ENCODE assay signal across 22 cellular contexts in genomic region chr1:18463984-18464664, GRCh38. TPM values are rescaled to one million over a fixed set of nuclear protein-coding genes. Genes with fewer than 3 reads are reported as not detected.
DNase-seq lines count a peak whose midpoint lies in the region; ATAC-seq and TF ChIP-seq lines count a peak whose summit lies in the region.
"Had no signal": no experiment of that assay in that cellular context is flagged by ENCODE, and none has a peak within 500 bp of the region (broad histone marks: within the 10 kb centered on the region; RNA-seq: fewer than 3 reads in every experiment).

No MANE protein-coding gene starts in this region.

- H3K4me1 ChIP-seq in HEK293 (ENCODE audit: control insufficient read depth, insufficient read depth, low read length) (no peaks in the 10 kb centered on the region), PC-9 (replicated peaks; ENCODE audit: insufficient read depth) (peaks cover 21% of the 10 kb centered on the region), left lung (no peaks in the 10 kb centered on the region), stomach (peaks cover 12 to 27% (median 21%) of the 10 kb centered on the region in 4 donors)
- H3K4me1 ChIP-seq: gastroesophageal sphincter, Peyer's patch, right atrium auricular region, thyroid gland had no signal

- 0 out of 2 replicates have a peak overlapping the region, but pooled peaks have one; percentile 16 for H2AFZ ChIP-seq in PC-9

- no peaks in the 10 kb centered on the region for H4K20me1 ChIP-seq in PC-9 (ENCODE audit: insufficient read depth)

- H3K27ac ChIP-seq in HEK293 (ENCODE audit: extremely low read depth, low read depth, low read length) (no peak overlapping the region), PC-9 (peak overlapping the region; percentile 26; the same call in 1 of the 2 replicates), left lung (no peak overlapping the region), stomach (peak overlapping the region; percentile 81 to 95 (median 84))
- H3K27ac ChIP-seq: gastroesophageal sphincter, Peyer's patch, right atrium auricular region had no signal

- BruUV-seq in PC-9 (replicated peaks; lab: Mats Ljungman, UMichigan) = no TSS peak

- H3K9me3 ChIP-seq in HEK293 (ENCODE audit: control insufficient read depth, insufficient read depth, low read depth, low read length) (no peaks in the 10 kb centered on the region), PC-9 (ENCODE audit: insufficient read depth, low read depth) (no peaks in the 10 kb centered on the region), left lung (no peaks in the 10 kb centered on the region), stomach (no peaks in the 10 kb centered on the region)
- H3K9me3 ChIP-seq: gastroesophageal sphincter, Peyer's patch, right atrium auricular region, SK-N-SH, thyroid gland had no signal

- no peaks in the 10 kb centered on the region for H3K36me3 ChIP-seq in HEK293 (ENCODE audit: control insufficient read depth in 2 of 2, insufficient read depth in 1 of 2, low read length in 2 of 2)
- no peaks in the 10 kb centered on the region for H3K36me3 ChIP-seq in PC-9 (ENCODE audit: low read depth)
- no peaks in the 10 kb centered on the region for H3K36me3 ChIP-seq in left lung
- no peaks in the 10 kb centered on the region for H3K36me3 ChIP-seq in stomach
- H3K36me3 ChIP-seq: gastroesophageal sphincter, Peyer's patch, right atrium auricular region, thyroid gland had no signal

- H3K4me2 ChIP-seq in PC-9 = peak overlapping the region; percentile 36
- H3K4me2 ChIP-seq: SK-N-SH had no signal

- TF ChIP-seq EP300 in stomach (IDR thresholded peaks at IDR 0.05) = no peak

- H3K9me2 ChIP-seq in PC-9 (ENCODE audit: insufficient read depth) = no peaks in the 10 kb centered on the region
- H3K9me2 ChIP-seq: SK-N-SH had no signal

- H3K4me3 ChIP-seq in HEK293 (ENCODE audit: low read depth, low read length) (no peak overlapping the region), PC-9 (no peak overlapping the region), left lung (no peak overlapping the region), stomach (no peak overlapping the region)
- H3K4me3 ChIP-seq: gastroesophageal sphincter, Peyer's patch, right atrium auricular region, thyroid gland had no signal

- POLR2A ChIA-PET in HEK293 (lab: Yijun Ruan, JAX) (no interaction called here), PC-9 (lab: Charles Lee; ENCODE audit: unreplicated experiment) (no interaction called here)

- intact Hi-C loops in PC-9 (cut with micrococcal nuclease; ENCODE audit: unreplicated experiment) = no loop called here
- intact Hi-C loops in left lung (cut with DNase I) = no loop called here
- intact Hi-C loops in stomach (cut with DNase I; ENCODE audit: low total_unique reads) = no loop called here

- no peaks in the 10 kb centered on the region for H3K27me3 ChIP-seq in PC-9 (ENCODE audit: insufficient read depth, low read depth)
- H3K27me3 ChIP-seq in left lung = peaks cover 0 to 13% of the 10 kb centered on the region in 2 donors
- peaks cover 0 to 32% (median 0%) of the 10 kb centered on the region in 3 donors for H3K27me3 ChIP-seq in stomach
- H3K27me3 ChIP-seq: Peyer's patch, right atrium auricular region, thyroid gland had no signal

- no peak for DNase-seq in PC-9
- no peak for DNase-seq in left lung
- DNase-seq in stomach = peak; percentile 65
- no peak for DNase-seq in amygdala (lab: John Stamatoyannopoulos, UW)
- DNase-seq in NCI-H187 treated with DMSO at 0.1 percent for 48 hours (lab: John Stamatoyannopoulos, UW) = no peak
- DNase-seq in inferior parietal cortex (ENCODE audit: extremely low spot score) = no peak
- DNase-seq: activated CD8-positive, alpha-beta memory T cell treated with anti-CD3 and anti-CD28 coated beads for 24 hours; activated naive CD8-positive, alpha-beta T cell treated with anti-CD3 and anti-CD28 coated beads, Interleukin-2, amount 10 ng/mL, durations not matched to agents 7 days and 5 days; AML-193; COR-L47; left cardiac atrium; NCI-H1092 treated with DMSO at 0.1 percent for 48 hours; NCI-H2107; NCI-H82; Peyer's patch; SK-N-SH; stimulated activated CD4-positive, alpha-beta T cell treated with anti-CD3 and anti-CD28 coated beads, Interleukin-15, amount 100 ng/mL, for 24 hours; T-helper 9 cell had no signal

- ATAC-seq in left lung = peak; percentile 89
- ATAC-seq: gastroesophageal sphincter had no signal

- H3K79me2 ChIP-seq in PC-9 (ENCODE audit: low read depth) = no peaks in the 10 kb centered on the region

- TF ChIP-seq CTCF in HEK293 (tag by site-specific recombination; IDR thresholded peaks at IDR 0.05) (no peak), PC-9 (conservative IDR thresholded peaks at IDR 0.05) (no peak), left lung (IDR thresholded peaks at IDR 0.05) (no peak), stomach (IDR thresholded peaks at IDR 0.05) (no peak)

- no peaks in the 10 kb centered on the region for H3F3A ChIP-seq in PC-9 (ENCODE audit: insufficient read depth, low read depth)

- TF ChIP-seq POLR2A in stomach (IDR thresholded peaks at IDR 0.05) = no peak

- CTCF ChIA-PET in HEK293 (lab: Yijun Ruan, JAX) (no interaction called here), PC-9 (lab: Charles Lee) (no interaction called here)

- WGBS in stomach, 5 donors = 52 to 65% (median 59%) methylated on average over 6 of the region's 6 CpGs

TF ChIP-seq in HEK293, 187 proteins besides CTCF, POLR2A, EP300 and RAD21:
- TF ChIP-seq SCRT2 (tag by site-specific recombination; IDR thresholded peaks at IDR 0.05) = peak; percentile 32; the same call in 1 of the 2 replicates
- no peak for TF ChIP-seq ZNF211 (tag by site-specific recombination; IDR thresholded peaks at IDR 0.05; ENCODE audit: low read depth)
TF ChIP-seq in HEK293: peak in this region for 1.

RNA-seq across cellular contexts. Expression of gene KLHDC7A, which starts 16.6 kb away (rescaled TPM):
- total RNA-seq in PC-9 (2021) (0.20 TPM in 1 of 2 replicates, not detected in the other), left lung (1 to 10 TPM; 1.7 to 6.1 TPM), stomach (1 to 10 TPM in 4 of 5 donors, under 1 TPM in 1; 0.29 to 8.9 (median 4.9) TPM)
- 1 to 10 TPM in 1 of 3 donors, under 1 TPM in 2; 0.92 to 1.9 (median 0.93) TPM for polyA plus RNA-seq in stomach
- total RNA-seq: activated naive CD8-positive, alpha-beta T cell treated with anti-CD3 and anti-CD28 coated beads, Interleukin-2, amount 10 ng/mL, durations not matched to agents 7 days and 5 days had no signal
- polyA plus RNA-seq: SK-N-SH had no signal

Comparison
In these comparisons a context has a peak if more than half of its experiments do, and no peak if none do; other contexts are left out.
1. H3K27ac ChIP-seq: peak in PC-9 (single experiment) and stomach (5 of 5); none in HEK293 (single experiment) and left lung (0 of 2).